Comparison of ENCODE assay signal across 8 cellular contexts in genomic region chr19:17855333-17856152, GRCh38. TPM values are rescaled to one million over a fixed set of nuclear protein-coding genes. Genes with fewer than 3 reads are reported as not detected.
A peak's percentile ranks its signal among the peaks of the same experiment; 100 is the strongest.
DNase-seq lines count a peak whose midpoint lies in the region; ATAC-seq, FAIRE-seq and TF ChIP-seq lines count a peak whose summit lies in the region.

No MANE protein-coding gene starts in this region.

- no peaks in the 10 kb centered on the region for H3K36me3 ChIP-seq in bronchial epithelial cell (ENCODE audit: control insufficient read depth, insufficient read depth, low read length)

- FAIRE-seq in bronchial epithelial cell (lab: Jason Lieb, UNC): no peak

- ATAC-seq in GM21737 (IDR thresholded peaks at IDR 0.05; ENCODE audit: unreplicated experiment): no peak

- no peak overlapping the region for H3K4me3 ChIP-seq in bronchial epithelial cell (ENCODE audit: low read depth, low read length)

- no peaks in the 10 kb centered on the region for H3K27me3 ChIP-seq in bronchial epithelial cell (ENCODE audit: control insufficient read depth, insufficient read depth, low read length)

- DNase-seq in SKM-1 treated with dmso at 0.1 percent for 144 hours (lab: John Stamatoyannopoulos, UW; ENCODE audit: unreplicated experiment): peak; percentile 65
- no peak for DNase-seq in SKM-1 (lab: John Stamatoyannopoulos, UW; ENCODE audit: unreplicated experiment)
- DNase-seq in NCI-H2196 treated with DMSO at 0.1 percent for 48 hours (lab: John Stamatoyannopoulos, UW; ENCODE audit: unreplicated experiment): peak; percentile 42
- peak; percentile 84 for DNase-seq in activated CD4-positive, CD25-positive, alpha-beta regulatory T cell treated with anti-CD3 and anti-CD28 coated beads, Interleukin-2, amount 50 U/mL, for 16 hours (ENCODE audit: low read depth, low spot score)
- DNase-seq in bronchial epithelial cell (ENCODE audit: low read depth): peak; percentile 37
- DNase-seq in kidney glomerular epithelial cell (lab: John Stamatoyannopoulos, UW): peak; percentile 69
- peak; percentile 98 for DNase-seq in stimulated activated CD4-positive, alpha-beta T cell treated with anti-CD3 and anti-CD28 coated beads, Interleukin-2, amount 100 ng/mL, for 48 hours

- TF ChIP-seq CTCF in bronchial epithelial cell (IDR thresholded peaks at IDR 0.05; ENCODE audit: insufficient read depth, low read length, severe bottlenecking): peak; percentile 100

RNA-seq across cellular contexts. Expression of gene RPL18A, which starts 4.2 kb away (rescaled TPM):
- total RNA-seq in bronchial epithelial cell: 1,530 and 1,590 TPM in 2 replicates

RNA-seq across cellular contexts. Expression of gene JAK3, which starts 7.8 kb away (rescaled TPM):
- total RNA-seq in bronchial epithelial cell: 0.26 TPM in 2 replicates

RNA-seq across cellular contexts. Expression of gene SLC5A5, which starts 16.2 kb away (rescaled TPM):
- under 0.01 and 0.13 TPM in 2 replicates for total RNA-seq in bronchial epithelial cell

RNA-seq across cellular contexts. Expression of gene INSL3, which starts 34.2 kb away (rescaled TPM):
- total RNA-seq in bronchial epithelial cell: not detected in 2 replicates
